8 cellular contexts compared by ENCODE assay signal in genomic region chr6:32968093-32968769, GRCh38. TPM values are rescaled to one million over a fixed set of nuclear protein-coding genes. Genes with fewer than 3 reads are reported as not detected.
DNase-seq lines count a peak whose midpoint lies in the region; ATAC-seq and TF ChIP-seq lines count a peak whose summit lies in the region.

Gene BRD2, plus strand, starts transcription at chr6:32968594. Its CDS starts 4,305 bp downstream, at chr6:32972899.

- peak within 1 kb of the TSS; percentile 100 for H3K27ac Mint-ChIP-seq in CD4-positive, alpha-beta T cell

- intact Hi-C loops in CD4-positive, alpha-beta T cell (cut with DNase I, micrococcal nuclease), result loop anchor here in 1 of 2 experiments (5.0 kb wide), 1 partner anchor 771 kb away; no protein-coding TSS in a partner anchor

- H3K4me3 ChIP-seq in mononuclear cell (ENCODE audit: low read length), result peak within 1 kb of the TSS; percentile 95

- no peaks in the 10 kb centered on the region for H3K9me3 ChIP-seq in CD4-positive, alpha-beta T cell (ENCODE audit: control insufficient read depth, low read length)
- H3K9me3 ChIP-seq in mononuclear cell (ENCODE audit: low read depth, low read length), result no peaks in the 10 kb centered on the region

- H3K36me3 Mint-ChIP-seq in CD4-positive, alpha-beta T cell (ENCODE audit: low read depth), result peaks cover 52% of the 10 kb centered on the region

- CTCF ChIA-PET in CD4-positive, alpha-beta T cell (lab: Charles Lee), result interaction anchor here (0.8 to 13.1 kb wide), 13 partner anchors 12 to 321 kb away, joined by 3 to 177 read pairs (median 4); partner anchors contain the start of genes HLA-DMA, TAP1, TAP2 and WDR46

- POLR2A ChIA-PET in CD4-positive, alpha-beta T cell (lab: Charles Lee), result interaction anchor here (0.6 to 12.1 kb wide), 17 partner anchors 9 to 450 kb away, joined by 3 to 444 read pairs (median 7); partner anchors contain the start of genes CUTA, HLA-DMA, HLA-DMB and PSMB8

- no peak for TF ChIP-seq CTCF in CD4-positive, alpha-beta T cell (IDR thresholded peaks at IDR 0.05)

- ATAC-seq in CD4-positive, alpha-beta T cell (ENCODE audit: poor library complexity), result peak; percentile 44
- peak; percentile 24 for ATAC-seq in GM21390 (IDR thresholded peaks at IDR 0.05; ENCODE audit: unreplicated experiment)

- peaks cover 43% of the 10 kb centered on the region for H3K4me1 ChIP-seq in mononuclear cell (ENCODE audit: insufficient read depth, low read length)

- DNase-seq in CD4-positive, alpha-beta T cell, result peak; percentile 91 to 97 (median 94)
- DNase-seq in HuH-7.5 (ENCODE audit: low spot score) (peak; percentile 58), OCI-M1 (lab: John Stamatoyannopoulos, UW) (peak; percentile 99), activated T-cell treated with anti-CD3 and anti-CD28 coated beads for 24 hours (ENCODE audit: low read depth) (peak; percentile 95), epidermal melanocyte (ENCODE audit: insufficient read length, low spot score) (peak; percentile 74)
- peak; percentile 93 to 98 for DNase-seq in stimulated activated CD8-positive, alpha-beta memory T cell treated with anti-CD3 and anti-CD28 coated beads, Interleukin-2, amount 100 ng/mL, for 48 hours (ENCODE audit: low read depth in 2 of 2)

- peaks cover 46% of the 10 kb centered on the region for H3K4me1 Mint-ChIP-seq in CD4-positive, alpha-beta T cell (ENCODE audit: low read depth)

- H3K4me3 Mint-ChIP-seq in CD4-positive, alpha-beta T cell, result peak within 1 kb of the TSS; percentile 90

- no peaks in the 10 kb centered on the region for H3K27me3 ChIP-seq in CD4-positive, alpha-beta T cell (ENCODE audit: control insufficient read depth, insufficient read depth, low read length)
- no peaks in the 10 kb centered on the region for H3K27me3 ChIP-seq in mononuclear cell (ENCODE audit: insufficient read depth, low read length)

- H3K27ac ChIP-seq in CD4-positive, alpha-beta T cell (ENCODE audit: low read depth, low read length), result peak within 1 kb of the TSS; percentile 98

- no peaks in the 10 kb centered on the region for H3K27me3 Mint-ChIP-seq in CD4-positive, alpha-beta T cell

- no peaks in the 10 kb centered on the region for H3K9me3 Mint-ChIP-seq in CD4-positive, alpha-beta T cell

RNA-seq across cellular contexts. Expression of gene BRD2, which starts in this region (rescaled TPM):
- 100 to 1,000 TPM; 340 to 378 TPM for total RNA-seq in CD4-positive, alpha-beta T cell
- 193 TPM for total RNA-seq in mononuclear cell

Comparison
In these comparisons a context has a peak if more than half of its experiments do, and no peak if none do; other contexts are left out.
1. Peak in every context shown above with its lines: DNase-seq, ATAC-seq, H3K4me3 ChIP-seq and H3K27ac ChIP-seq.